Comparison of ENCODE assay signal across 25 cellular contexts in genomic region chr3:66182228-66182627, GRCh38.
"Had no signal": no experiment of that assay in that cellular context is flagged by ENCODE, and none has a peak within 500 bp of the region (broad histone marks: within the 10 kb centered on the region; RNA-seq: fewer than 3 reads in every experiment).

No MANE protein-coding gene starts in this region.

- ATAC-seq: activated naive CD4-positive, alpha-beta T cell treated with anti-CD3 and anti-CD28 coated beads, Interleukin-2, amount 50 U/mL, for 72 hours; activated T-cell treated with anti-CD3 and anti-CD28 coated beads, Interleukin-2, amount 50 U/mL, for 72 hours; esophagus mucosa; left lobe of liver; stimulated activated naive B cell treated with anti-CD40 and anti-IgM and Interleukin-4, amounts not matched to agents 10 μg/mL and 1 μg/mL and 100 μg/mL, for 72 hours had no signal

- H3K4me3 ChIP-seq: lung, sigmoid colon, SK-N-MC, smooth muscle cell, tibial nerve had no signal

- H3K4me1 ChIP-seq: sigmoid colon had no signal

- H3K9me3 ChIP-seq: neutrophil, sigmoid colon, tibial nerve had no signal

- H3K27ac ChIP-seq: neutrophil, sigmoid colon, SK-N-MC, VCaP had no signal

- H3K36me3 ChIP-seq: neutrophil, sigmoid colon, tibial nerve had no signal

- H3K27me3 ChIP-seq: neutrophil, sigmoid colon, tibial nerve had no signal

- DNase-seq: activated CD4-positive, alpha-beta T cell treated with anti-CD3 and anti-CD28 coated beads for 4 hours; activated CD4-positive, alpha-beta T cell treated with anti-CD3 and anti-CD28 coated beads, Interleukin-2, amount 50 U/mL, for 4 hours; activated naive CD4-positive, alpha-beta T cell; activated T-cell treated with anti-CD3 and anti-CD28 coated beads for 4 hours; activated T-cell treated with anti-CD3 and anti-CD28 coated beads, Interleukin-2, amount 50 U/mL, for 72 hours; aorta; caudate nucleus; cortex of kidney; kidney glomerular epithelial cell; mesendoderm; nephron progenitor cell; sigmoid colon; stimulated activated CD4-positive, alpha-beta T cell treated with anti-CD3 and anti-CD28 coated beads, Interleukin-1b, Interleukin-23, amount 100 ng/mL, for 48 hours; stimulated activated CD4-positive, alpha-beta T cell treated with anti-CD3 and anti-CD28 coated beads, Interleukin-4, amount 100 ng/mL, for 4 hours; stimulated activated CD8-positive, alpha-beta memory T cell treated with anti-CD3 and anti-CD28 coated beads, Interleukin-4, amount 100 ng/mL, for 48 hours; stimulated activated naive B cell treated with anti-CD40 and anti-IgM and Interleukin-4, amounts not matched to agents 10 μg/mL and 1 μg/mL and 100 μg/mL, for 72 hours had no signal
